In the genomic region with DNA sequence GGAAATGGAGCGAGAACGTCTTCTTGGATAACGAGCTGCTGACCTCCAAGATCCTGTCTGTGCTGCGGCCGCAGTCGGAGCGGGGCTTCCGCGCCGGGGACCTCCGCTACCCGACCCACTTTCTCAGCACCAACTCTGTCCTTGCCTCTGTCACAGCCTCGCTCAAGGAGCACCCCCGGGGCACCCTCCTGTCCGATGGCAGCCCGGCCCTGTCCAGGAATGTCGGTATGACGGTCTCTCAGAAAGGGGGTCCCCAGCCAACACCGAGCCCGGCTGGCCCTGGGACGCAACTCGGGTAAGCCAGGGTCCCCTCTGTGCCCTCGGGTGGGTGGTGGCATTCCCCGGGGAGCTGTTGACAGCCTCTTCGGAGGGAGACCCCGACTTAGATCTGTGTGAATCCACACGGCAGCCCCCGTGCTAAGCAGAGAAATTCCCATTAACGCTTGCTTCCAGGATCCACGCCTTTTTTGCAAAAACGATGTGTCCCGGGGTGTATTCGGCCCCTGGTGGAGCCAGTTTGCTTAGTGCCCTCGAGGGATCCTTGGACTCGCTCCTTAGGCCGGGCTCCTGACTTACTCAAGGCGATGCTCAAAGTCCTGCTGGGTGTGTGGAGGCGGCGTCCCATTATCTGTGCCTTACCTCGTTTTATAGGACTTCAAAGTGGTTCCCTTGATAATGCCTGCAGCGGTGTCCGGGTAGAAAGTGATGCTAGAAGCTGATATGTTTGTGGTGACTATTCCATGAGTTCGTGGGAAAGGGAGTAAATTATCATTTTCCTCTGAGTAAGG, we compare ENCODE assay signal across 30 cellular contexts. TPM values are rescaled to one million over a fixed set of nuclear protein-coding genes. Genes with fewer than 3 reads are reported as not detected.
"Had no signal": no experiment of that assay in that cellular context is flagged by ENCODE, and none has a peak within 500 bp of the region (broad histone marks: within the 10 kb centered on the region; RNA-seq: fewer than 3 reads in every experiment).

No MANE protein-coding gene starts in this region.

- H3K27me3 Mint-ChIP-seq: activated CD8-positive, alpha-beta T cell treated with anti-CD3 and anti-CD28 coated beads for 36 hours; activated naive CD8-positive, alpha-beta T cell; brain; natural killer cell treated with Interleukin-12 subunit alpha and Interleukin-12 subunit beta and Interleukin-15 and Interleukin-18, amount 100 ng/mL, for 72 hours had no signal

- H3K27ac Mint-ChIP-seq: activated CD8-positive, alpha-beta T cell treated with anti-CD3 and anti-CD28 coated beads for 36 hours; activated T-cell treated with anti-CD3 and anti-CD28 coated beads, Interleukin-2, amount 50 U/mL, for 72 hours; brain; immature natural killer cell; natural killer cell treated with Interleukin-12 subunit alpha and Interleukin-12 subunit beta and Interleukin-15 and Interleukin-18, amount 100 ng/mL, for 72 hours had no signal

- H3K36me3 Mint-ChIP-seq: natural killer cell treated with Interleukin-12 subunit alpha and Interleukin-12 subunit beta and Interleukin-15 and Interleukin-18, amount 100 ng/mL, for 72 hours had no signal

- ATAC-seq: activated CD8-positive, alpha-beta T cell treated with anti-CD3 and anti-CD28 coated beads for 36 hours; activated T-cell treated with anti-CD3 and anti-CD28 coated beads, Interleukin-2, amount 50 U/mL, for 72 hours; esophagus mucosa; left lobe of liver; mucosa of descending colon; natural killer cell treated with Interleukin-12 subunit alpha and Interleukin-12 subunit beta and Interleukin-15 and Interleukin-18, amount 100 ng/mL, for 72 hours; psoas muscle had no signal

- H3K36me3 ChIP-seq: ovary had no signal

- H3K4me1 Mint-ChIP-seq: brain, immature natural killer cell had no signal

- H3K27me3 ChIP-seq: adrenal gland, ascending aorta, cardiac muscle cell, ovary, right atrium auricular region, upper lobe of left lung, vagina had no signal

- DNase-seq: activated CD4-positive, alpha-beta T cell treated with anti-CD3 and anti-CD28 coated beads, Interleukin-2, amount 50 U/mL, for 1 hour; activated CD4-positive, CD25-positive, alpha-beta regulatory T cell treated with anti-CD3 and anti-CD28 coated beads, Interleukin-2, amount 50 U/mL, for 72 hours; activated CD8-positive, alpha-beta T cell treated with anti-CD3 and anti-CD28 coated beads for 36 hours; activated effector memory CD4-positive, alpha-beta T cell treated with Interleukin-2 at 50 U/mL for 16 hours; activated naive CD4-positive, alpha-beta T cell treated with Interleukin-2 at 50 U/mL for 16 hours; activated T-cell treated with anti-CD3 and anti-CD28 coated beads, Interleukin-2, amount 50 U/mL, for 72 hours; adrenal gland; cerebellar nuclear complex; foreskin fibroblast; head of caudate nucleus; immature natural killer cell; lower lobe of right lung; mucosa of descending colon; ovary; psoas muscle; stimulated activated CD4-positive, alpha-beta T cell treated with anti-CD3 and anti-CD28 coated beads, Interleukin-15, amount 100 ng/mL, for 24 hours; stimulated activated CD4-positive, alpha-beta T cell treated with anti-CD3 and anti-CD28 coated beads, Interleukin-2, amount 100 ng/mL, for 24 hours; stimulated activated naive CD4-positive, alpha-beta T cell treated with Interleukin-2 at 50 U/mL for 16 hours; T-helper 2 cell had no signal

- H3K4me3 ChIP-seq: adrenal gland, ascending aorta, cardiac muscle cell, coronary artery, lower lobe of right lung, mucosa of descending colon, ovary, psoas muscle, right atrium auricular region, upper lobe of left lung, vagina had no signal

- H3K4me1 ChIP-seq: adrenal gland, ascending aorta, lower lobe of right lung, psoas muscle, upper lobe of left lung, vagina had no signal

- H3K4me3 Mint-ChIP-seq: activated CD8-positive, alpha-beta T cell treated with anti-CD3 and anti-CD28 coated beads for 36 hours; activated naive CD8-positive, alpha-beta T cell; activated T-cell treated with anti-CD3 and anti-CD28 coated beads, Interleukin-2, amount 50 U/mL, for 72 hours; brain; immature natural killer cell; natural killer cell treated with Interleukin-12 subunit alpha and Interleukin-12 subunit beta and Interleukin-15 and Interleukin-18, amount 100 ng/mL, for 72 hours had no signal

- H3K9me3 ChIP-seq: adrenal gland, ascending aorta, lower lobe of right lung, mucosa of descending colon, ovary, psoas muscle, right atrium auricular region, upper lobe of left lung, vagina had no signal

- H3K27ac ChIP-seq: adrenal gland, ascending aorta, cardiac muscle cell, coronary artery, lower lobe of right lung, ovary, psoas muscle, right atrium auricular region, upper lobe of left lung, vagina had no signal

- H3K9me3 Mint-ChIP-seq: activated CD8-positive, alpha-beta T cell treated with anti-CD3 and anti-CD28 coated beads for 36 hours; activated T-cell treated with anti-CD3 and anti-CD28 coated beads, Interleukin-2, amount 50 U/mL, for 72 hours; brain; immature natural killer cell; natural killer cell treated with Interleukin-12 subunit alpha and Interleukin-12 subunit beta and Interleukin-15 and Interleukin-18, amount 100 ng/mL, for 72 hours had no signal

RNA-seq across cellular contexts. Expression of gene PEX11G, which starts 48.5 kb away (rescaled TPM):
- total RNA-seq: ascending aorta had no signal
